In genomic region chr4:140212646-140213045, GRCh38 we compare ENCODE assay signal across 25 cellular contexts.
"Had no signal": no experiment of that assay in that cellular context is flagged by ENCODE, and none has a peak within 500 bp of the region (broad histone marks: within the 10 kb centered on the region; RNA-seq: fewer than 3 reads in every experiment).

No MANE protein-coding gene starts in this region.

- H2AFZ ChIP-seq: parathyroid adenoma had no signal

- H3K27ac Mint-ChIP-seq: activated CD4-positive, alpha-beta T cell treated with anti-CD3 and anti-CD28 coated beads, Interleukin-2, amount 10 ng/mL, durations not matched to agents 7 days and 5 days; activated CD8-positive, alpha-beta memory T cell treated with anti-CD3 and anti-CD28 coated beads, Interleukin-2, amount 10 ng/mL, durations not matched to agents 7 days and 5 days; activated CD8-positive, alpha-beta T cell treated with anti-CD3 and anti-CD28 coated beads for 36 hours; activated naive CD4-positive, alpha-beta T cell treated with anti-CD3 and anti-CD28 coated beads, Interleukin-2, amount 50 U/mL, for 72 hours; activated T-helper 1 cell treated with anti-CD3 and anti-CD28 coated beads, Interleukin-12 subunit alpha, Interleukin-12 subunit beta, Interleukin-2, Interleukin-4 antibody, amounts not matched to agents 30 ng/mL and 10 ng/mL and 1 ng/mL, durations not matched to agents 14 hours and 24 hours and 36 hours; effector memory CD8-positive, alpha-beta T cell; naive B cell; stimulated activated memory B cell treated with anti-CD40 and anti-IgM and Interleukin-4, amounts not matched to agents 10 μg/mL and 1 μg/mL and 100 μg/mL, for 72 hours had no signal

- H3K4me3 Mint-ChIP-seq: activated CD4-positive, alpha-beta T cell treated with anti-CD3 and anti-CD28 coated beads, Interleukin-2, amount 10 ng/mL, durations not matched to agents 7 days and 5 days; activated CD8-positive, alpha-beta memory T cell treated with anti-CD3 and anti-CD28 coated beads, Interleukin-2, amount 10 ng/mL, durations not matched to agents 7 days and 5 days; activated CD8-positive, alpha-beta T cell treated with anti-CD3 and anti-CD28 coated beads for 36 hours; activated T-helper 1 cell treated with anti-CD3 and anti-CD28 coated beads, Interleukin-12 subunit alpha, Interleukin-12 subunit beta, Interleukin-2, Interleukin-4 antibody, amounts not matched to agents 30 ng/mL and 10 ng/mL and 1 ng/mL, durations not matched to agents 14 hours and 24 hours and 36 hours; brain; effector memory CD8-positive, alpha-beta T cell; naive B cell; stimulated activated memory B cell treated with anti-CD40 and anti-IgM and Interleukin-4, amounts not matched to agents 10 μg/mL and 1 μg/mL and 100 μg/mL, for 72 hours had no signal

- H3K9ac ChIP-seq: parathyroid adenoma had no signal

- H3K4me1 Mint-ChIP-seq: activated CD4-positive, alpha-beta T cell treated with anti-CD3 and anti-CD28 coated beads, Interleukin-2, amount 10 ng/mL, durations not matched to agents 7 days and 5 days; activated CD8-positive, alpha-beta memory T cell treated with anti-CD3 and anti-CD28 coated beads, Interleukin-2, amount 10 ng/mL, durations not matched to agents 7 days and 5 days; brain; naive B cell; stimulated activated memory B cell treated with anti-CD40 and anti-IgM and Interleukin-4, amounts not matched to agents 10 μg/mL and 1 μg/mL and 100 μg/mL, for 72 hours had no signal

- H3K79me2 ChIP-seq: parathyroid adenoma had no signal

- H3K36me3 ChIP-seq: esophagus muscularis mucosa, right lobe of liver, stomach, upper lobe of left lung had no signal

- H3K27me3 Mint-ChIP-seq: stimulated activated memory B cell treated with anti-CD40 and anti-IgM and Interleukin-4, amounts not matched to agents 10 μg/mL and 1 μg/mL and 100 μg/mL, for 72 hours had no signal

- H3K27ac ChIP-seq: esophagus muscularis mucosa, parathyroid adenoma, right lobe of liver, skin epidermis, upper lobe of left lung had no signal

- ATAC-seq: activated CD8-positive, alpha-beta memory T cell treated with anti-CD3 and anti-CD28 coated beads, Interleukin-2, amount 10 ng/mL, durations not matched to agents 7 days and 5 days; activated CD8-positive, alpha-beta T cell treated with anti-CD3 and anti-CD28 coated beads for 36 hours; activated naive CD4-positive, alpha-beta T cell treated with anti-CD3 and anti-CD28 coated beads, Interleukin-2, amount 50 U/mL, for 72 hours; effector memory CD8-positive, alpha-beta T cell; left ventricle myocardium superior; right lobe of liver; stimulated activated memory B cell treated with anti-CD40 and anti-IgM and Interleukin-4, amounts not matched to agents 10 μg/mL and 1 μg/mL and 100 μg/mL, for 72 hours had no signal

- H3K9me3 Mint-ChIP-seq: activated CD4-positive, alpha-beta T cell treated with anti-CD3 and anti-CD28 coated beads, Interleukin-2, amount 10 ng/mL, durations not matched to agents 7 days and 5 days; activated CD8-positive, alpha-beta T cell treated with anti-CD3 and anti-CD28 coated beads for 36 hours; activated T-helper 1 cell treated with anti-CD3 and anti-CD28 coated beads, Interleukin-12 subunit alpha, Interleukin-12 subunit beta, Interleukin-2, Interleukin-4 antibody, amounts not matched to agents 30 ng/mL and 10 ng/mL and 1 ng/mL, durations not matched to agents 14 hours and 24 hours and 36 hours; effector memory CD8-positive, alpha-beta T cell had no signal

- H3K4me3 ChIP-seq: esophagus muscularis mucosa, right lobe of liver, skin epidermis, stomach, upper lobe of left lung had no signal

- H3K27me3 ChIP-seq: esophagus muscularis mucosa, right lobe of liver, stomach, upper lobe of left lung had no signal

- H3K4me1 ChIP-seq: esophagus muscularis mucosa, parathyroid adenoma, right lobe of liver, stomach, upper lobe of left lung had no signal

- DNase-seq: activated CD4-positive, alpha-beta T cell treated with anti-CD3 and anti-CD28 coated beads, Interleukin-2, amount 10 ng/mL, durations not matched to agents 7 days and 5 days; activated CD4-positive, CD25-positive, alpha-beta regulatory T cell treated with anti-CD3 and anti-CD28 coated beads, Interleukin-2, amount 50 U/mL, for 72 hours; activated CD8-positive, alpha-beta memory T cell treated with anti-CD3 and anti-CD28 coated beads, Interleukin-2, amount 10 ng/mL, durations not matched to agents 7 days and 5 days; activated CD8-positive, alpha-beta T cell treated with anti-CD3 and anti-CD28 coated beads for 36 hours; activated gamma-delta T cell treated with Interleukin-2 at 50 U/mL for 16 hours; aorta; central memory CD4-positive, alpha-beta T cell; effector memory CD8-positive, alpha-beta T cell; glutamatergic neuron; hippocampal formation; left ventricle myocardium superior; midbrain; naive B cell; nucleus accumbens; right lobe of liver; stimulated activated CD4-positive, alpha-beta T cell treated with anti-CD3 and anti-CD28 coated beads, Interleukin-15, amount 100 ng/mL, for 24 hours; stomach; upper lobe of left lung had no signal

- H3K9me3 ChIP-seq: esophagus muscularis mucosa, right lobe of liver, stomach, upper lobe of left lung had no signal

- H3K36me3 Mint-ChIP-seq: activated CD8-positive, alpha-beta memory T cell treated with anti-CD3 and anti-CD28 coated beads, Interleukin-2, amount 10 ng/mL, durations not matched to agents 7 days and 5 days; activated naive CD4-positive, alpha-beta T cell treated with anti-CD3 and anti-CD28 coated beads, Interleukin-2, amount 50 U/mL, for 72 hours; brain; naive B cell; stimulated activated memory B cell treated with anti-CD40 and anti-IgM and Interleukin-4, amounts not matched to agents 10 μg/mL and 1 μg/mL and 100 μg/mL, for 72 hours had no signal
